In the genomic region with DNA sequence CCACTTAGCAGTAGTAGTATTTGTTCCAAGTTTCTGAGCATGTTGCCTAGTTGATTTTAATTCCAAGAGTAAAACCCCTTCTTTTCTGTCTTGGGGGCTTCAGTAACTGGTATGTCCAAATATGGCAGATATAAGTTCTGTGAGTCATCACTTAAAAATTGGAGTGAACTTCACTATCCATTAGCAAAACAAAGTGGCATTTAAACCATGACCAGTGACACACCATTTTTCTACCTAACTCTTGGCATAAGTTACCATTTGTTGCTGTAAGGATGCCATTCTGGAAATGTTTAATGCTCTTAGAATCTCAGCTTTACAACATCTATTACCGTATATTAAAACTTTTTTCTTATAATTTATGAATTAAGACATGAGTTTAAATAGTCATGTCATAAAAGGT, we compare ENCODE assay signal across 12 cellular contexts.
DNase-seq lines count a peak whose midpoint lies in the region; ATAC-seq, FAIRE-seq and TF ChIP-seq lines count a peak whose summit lies in the region.
"Had no signal": no experiment of that assay in that cellular context is flagged by ENCODE, and none has a peak within 500 bp of the region (broad histone marks: within the 10 kb centered on the region; RNA-seq: fewer than 3 reads in every experiment).

No MANE protein-coding gene starts in this region.

- no peaks in the 10 kb centered on the region for H3K9me3 ChIP-seq in A549
- no peaks in the 10 kb centered on the region for H3K9me3 ChIP-seq in IMR-90 (ENCODE audit: control insufficient read depth, insufficient read depth, low read length)
- H3K9me3 ChIP-seq in muscle layer of duodenum (ENCODE audit: control insufficient read depth in 1 of 2, low read length in 2 of 2): no peaks in the 10 kb centered on the region
- peaks cover 0 to 4% (median 0%) of the 10 kb centered on the region in 3 donors for H3K9me3 ChIP-seq in adrenal gland (replicated peaks in 1 of 3)

- intact Hi-C loops in IMR-90 (cut with micrococcal nuclease): loop anchor here (5.0 kb wide), 1 partner anchor 76 kb away; no protein-coding TSS in a partner anchor
- intact Hi-C loops in adrenal gland (cut with DNase I): no loop called here

- CTCF ChIA-PET in A549 (lab: Yijun Ruan, JAX): interaction anchor here (1.5 kb wide), 1 partner anchor 323 kb away, joined by 3 read pairs; no protein-coding TSS in a partner anchor
- CTCF ChIA-PET in IMR-90 (lab: Yijun Ruan, JAX): interaction anchor here (1.5 to 1.6 kb wide), 2 partner anchors 14 to 322 kb away, joined by 5 to 6 read pairs; no protein-coding TSS in a partner anchor

- peak overlapping the region; percentile 89 for H2BK5ac ChIP-seq in IMR-90 (ENCODE audit: low read depth, low read length, poor library complexity, severe bottlenecking)

- dilution Hi-C loops in IMR-90 (cut with HindIII; ENCODE audit: low sequenced_read_pairs, unreplicated experiment): no loop called here

- peak overlapping the region in 1 of 2 experiments; percentile 65; a peak in 3 of 6 replicates for H3K27ac ChIP-seq in A549
- H3K27ac ChIP-seq in IMR-90 (ENCODE audit: insufficient read depth, low read length): peak overlapping the region; percentile 38; the same call in 1 of the 2 replicates
- H3K27ac ChIP-seq in coronary artery: peak overlapping the region; percentile 50 to 58
- peak overlapping the region; percentile 70 for H3K27ac ChIP-seq in muscle layer of duodenum (ENCODE audit: low read length)
- H3K27ac ChIP-seq in adrenal gland: peak overlapping the region in 1 of 5 donors; percentile 17

- H3K14ac ChIP-seq in IMR-90 (replicated peaks; ENCODE audit: low read depth, low read length): peak overlapping the region; percentile 42; the same call in 1 of the 2 replicates

- POLR2A ChIA-PET in A549 (lab: Yijun Ruan, JAX) (no interaction called here), IMR-90 (lab: Charles Lee; ENCODE audit: unreplicated experiment) (no interaction called here)

- H3K4me2 ChIP-seq in A549 (peak overlapping the region; percentile 24; the same call in 2 of the 3 replicates), IMR-90 (ENCODE audit: low read depth, low read length) (no peak overlapping the region)

- H2BK15ac ChIP-seq in IMR-90 (ENCODE audit: low read depth, low read length): 0 out of 3 replicates have a peak overlapping the region, but pooled peaks have one; percentile 43

- H2BK120ac ChIP-seq in IMR-90 (ENCODE audit: low read depth, low read length): peak overlapping the region; percentile 88

- FAIRE-seq in A549 (lab: Jason Lieb, UNC): no peak
- FAIRE-seq: urothelium cell line had no signal

- H3K4me1 ChIP-seq in A549: peaks cover 23% of the 10 kb centered on the region
- H3K4me1 ChIP-seq in IMR-90 (ENCODE audit: control insufficient read depth, insufficient read depth, low read length): peaks cover 5% of the 10 kb centered on the region
- H3K4me1 ChIP-seq in muscle layer of duodenum (ENCODE audit: control insufficient read depth in 1 of 2, insufficient read depth in 2 of 2, low read length in 2 of 2): peaks cover 9 to 30% of the 10 kb centered on the region in 2 donors
- no peaks in the 10 kb centered on the region for H3K4me1 ChIP-seq in adrenal gland (replicated peaks in 1 of 2)

- H4K20me1 ChIP-seq in IMR-90 (ENCODE audit: insufficient read depth, low read length): no peaks in the 10 kb centered on the region

- BruUV-seq in IMR-90 (replicated peaks; lab: Mats Ljungman, UMichigan): no TSS peak

- peak overlapping the region; percentile 68 for H2BK20ac ChIP-seq in IMR-90 (ENCODE audit: low read depth, low read length)

- peak overlapping the region; percentile 73; the same call in 1 of the 2 replicates for H3K23ac ChIP-seq in IMR-90 (ENCODE audit: low read depth, low read length)

- H2AFZ ChIP-seq in IMR-90 (replicated peaks; ENCODE audit: low read length, poor library complexity): no peak overlapping the region

- TF ChIP-seq POLR2A in A549 (IDR thresholded peaks at IDR 0.05; ENCODE audit: low read length) (no peak), IMR-90 (IDR thresholded peaks at IDR 0.05; ENCODE audit: low read depth, low read length) (no peak), adrenal gland (IDR thresholded peaks at IDR 0.05) (no peak)

- H3K4ac ChIP-seq in IMR-90 (ENCODE audit: low read depth, low read length): peak overlapping the region; percentile 75; the same call in 1 of the 2 replicates

- H3K79me1 ChIP-seq in IMR-90 (ENCODE audit: low read depth in 1 of 2, low read length in 2 of 2): peaks cover 14 to 40% of the 10 kb centered on the region in 2 experiments

- H3K9ac ChIP-seq in IMR-90 (ENCODE audit: low read depth, low read length): no peak overlapping the region

- 0 out of 2 replicates have a peak, but pooled peaks cover 4% of the 10 kb centered on the region for H3K9me1 ChIP-seq in IMR-90 (ENCODE audit: insufficient read depth, low read length)

- H3K36me3 ChIP-seq in IMR-90 (ENCODE audit: control insufficient read depth, insufficient read depth, low read length): peaks cover 31% of the 10 kb centered on the region
- peaks cover 22 to 55% of the 10 kb centered on the region in 2 donors for H3K36me3 ChIP-seq in muscle layer of duodenum (ENCODE audit: control insufficient read depth in 1 of 2, insufficient read depth in 2 of 2, low read length in 2 of 2)
- H3K36me3 ChIP-seq in adrenal gland (replicated peaks in 1 of 2): peaks cover 0 to 54% of the 10 kb centered on the region in 2 donors

- in situ Hi-C loops in IMR-90 (cut with MboI; ENCODE audit: low sequenced_read_pairs): no loop called here

- no peak overlapping the region for H2AK9ac ChIP-seq in IMR-90 (replicated peaks; ENCODE audit: low read depth, low read length, poor library complexity)

- no peak for TF ChIP-seq RAD21 in A549 (conservative IDR thresholded peaks at IDR 0.05 in 1 of 2, IDR thresholded peaks at IDR 0.05 in 1 of 2)
- TF ChIP-seq RAD21 in IMR-90 (IDR thresholded peaks at IDR 0.05; ENCODE audit: low read length): no peak

- no peak for TF ChIP-seq EP300 in A549 (IDR thresholded peaks at IDR 0.05)

- 60% methylated on average over 1 of the region's 1 CpG for WGBS in A549 (ENCODE audit: missing lambda C conversion rate)
- no CpG with 5 or more reads among the region's 1 CpG for WGBS in IMR-90 (ENCODE audit: extremely low coverage in 2 of 2, insufficient read length in 1 of 2), 2 experiments
- 91 to 95% (median 92%) methylated on average over 1 of the region's 1 CpG for WGBS in adrenal gland, 4 donors

- no peak overlapping the region for H3K4me3 ChIP-seq in A549
- no peak overlapping the region for H3K4me3 ChIP-seq in IMR-90 (ENCODE audit: insufficient read depth, low read depth, low read length)
- H3K4me3 ChIP-seq in coronary artery: no peak overlapping the region
- no peak overlapping the region for H3K4me3 ChIP-seq in muscle layer of duodenum (ENCODE audit: low read depth in 1 of 2, low read length in 2 of 2)
- no peak overlapping the region for H3K4me3 ChIP-seq in adrenal gland

- H3K18ac ChIP-seq in IMR-90 (ENCODE audit: low read depth, low read length): peak overlapping the region; percentile 73; the same call in 1 of the 2 replicates

- H3K27me3 ChIP-seq in IMR-90 (ENCODE audit: control insufficient read depth, insufficient read depth, low read length) (no peaks in the 10 kb centered on the region), muscle layer of duodenum (ENCODE audit: low read depth, low read length) (no peaks in the 10 kb centered on the region), adrenal gland (no peaks in the 10 kb centered on the region)

- DNase-seq in A549 (ENCODE audit: low read depth in 1 of 2, low spot score in 1 of 2): no peak
- DNase-seq in IMR-90: peak; percentile 69
- DNase-seq in coronary artery (ENCODE audit: low spot score): no peak
- no peak for DNase-seq in NCI-H2227 treated with DMSO at 0.1 percent for 48 hours (lab: John Stamatoyannopoulos, UW)
- no peak for DNase-seq in adrenal gland
- no peak for DNase-seq in NCI-H1048 (lab: John Stamatoyannopoulos, UW)
- DNase-seq in GF-D8 (lab: John Stamatoyannopoulos, UW): no peak
- DNase-seq: activated CD4-positive, alpha-beta T cell treated with anti-CD3 and anti-CD28 coated beads, Interleukin-2, amount 50 U/mL, for 4 hours; activated gamma-delta T cell; NCI-H2171 treated with DMSO at 0.1 percent for 48 hours had no signal

- H3K56ac ChIP-seq in IMR-90 (ENCODE audit: extremely low read depth, insufficient read depth, low read length): no peak overlapping the region

- H2AK5ac ChIP-seq in IMR-90 (ENCODE audit: low read depth, low read length): no peak overlapping the region

- H4K91ac ChIP-seq in IMR-90 (ENCODE audit: insufficient read depth, low read depth, low read length): peak overlapping the region; percentile 79; the same call in 1 of the 2 replicates

- ATAC-seq in A549: no peak; a peak in 1 of 6 replicates
- ATAC-seq in IMR-90 (ENCODE audit: low read depth): peak; percentile 40

- peak overlapping the region; percentile 41 to 85 for H4K8ac ChIP-seq in IMR-90 (ENCODE audit: low read depth in 2 of 2, low read length in 2 of 2)

- H4K5ac ChIP-seq in IMR-90 (ENCODE audit: low read depth, low read length): peak overlapping the region; percentile 64; the same call in 1 of the 2 replicates

- TF ChIP-seq CTCF in A549 (IDR thresholded peaks at IDR 0.05) (no peak), IMR-90 (conservative IDR thresholded peaks at IDR 0.05; ENCODE audit: low read depth, low read length) (no peak), coronary artery (IDR thresholded peaks at IDR 0.05) (no peak), adrenal gland (IDR thresholded peaks at IDR 0.05) (no peak)

TF ChIP-seq in A549, 52 proteins besides CTCF, POLR2A, EP300 and RAD21 (continues in another document):
- TF ChIP-seq, protein P1, sequence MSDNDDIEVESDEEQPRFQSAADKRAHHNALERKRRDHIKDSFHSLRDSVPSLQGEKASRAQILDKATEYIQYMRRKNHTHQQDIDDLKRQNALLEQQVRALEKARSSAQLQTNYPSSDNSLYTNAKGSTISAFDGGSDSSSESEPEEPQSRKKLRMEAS (IDR thresholded peaks at IDR 0.05): no peak

TF ChIP-seq in IMR-90, 13 proteins besides CTCF, POLR2A, EP300 and RAD21:
- TF ChIP-seq RFX5 (IDR thresholded peaks at IDR 0.05; ENCODE audit: low read depth, low read length): no peak
- no peak for TF ChIP-seq NFE2L2 (IDR thresholded peaks at IDR 0.05; ENCODE audit: low read depth, low read length)
- no peak for TF ChIP-seq CHD1 (IDR thresholded peaks at IDR 0.05; ENCODE audit: low read depth, low read length)
- TF ChIP-seq, protein P2, sequence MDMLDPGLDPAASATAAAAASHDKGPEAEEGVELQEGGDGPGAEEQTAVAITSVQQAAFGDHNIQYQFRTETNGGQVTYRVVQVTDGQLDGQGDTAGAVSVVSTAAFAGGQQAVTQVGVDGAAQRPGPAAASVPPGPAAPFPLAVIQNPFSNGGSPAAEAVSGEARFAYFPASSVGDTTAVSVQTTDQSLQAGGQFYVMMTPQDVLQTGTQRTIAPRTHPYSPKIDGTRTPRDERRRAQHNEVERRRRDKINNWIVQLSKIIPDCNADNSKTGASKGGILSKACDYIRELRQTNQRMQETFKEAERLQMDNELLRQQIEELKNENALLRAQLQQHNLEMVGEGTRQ (IDR thresholded peaks at IDR 0.05; ENCODE audit: low read depth, low read length): no peak
- peak; percentile 46; the same call in 1 of the 2 replicates for TF ChIP-seq FOS (IDR thresholded peaks at IDR 0.05; ENCODE audit: low read depth, low read length)
